In the genomic region with DNA sequence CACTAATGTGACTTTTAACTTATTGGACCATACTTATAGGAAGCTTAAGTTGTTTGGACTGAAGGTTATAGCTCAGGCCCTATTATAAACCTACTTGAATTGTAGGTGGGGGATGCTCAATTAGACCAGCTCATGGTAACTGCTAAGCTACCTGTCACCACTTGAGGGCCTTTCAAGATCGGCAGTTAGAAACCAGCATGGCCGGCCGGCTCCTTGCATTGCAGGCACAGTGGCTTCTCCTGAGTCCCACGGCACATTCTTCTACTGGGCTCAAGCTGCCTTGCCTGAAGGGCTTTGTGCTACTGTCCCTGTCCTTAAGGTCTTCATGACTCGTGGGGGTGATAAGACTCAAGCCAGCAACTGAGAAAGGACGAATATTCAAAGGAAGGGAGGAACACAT, we compare ENCODE assay signal across 10 cellular contexts.
DNase-seq lines count a peak whose midpoint lies in the region; ATAC-seq, FAIRE-seq and TF ChIP-seq lines count a peak whose summit lies in the region.
"Had no signal": no experiment of that assay in that cellular context is flagged by ENCODE, and none has a peak within 500 bp of the region (broad histone marks: within the 10 kb centered on the region; RNA-seq: fewer than 3 reads in every experiment).

No MANE protein-coding gene starts in this region.

- no peak overlapping the region for H3K4me3 ChIP-seq in Jurkat, Clone E6-1 (ENCODE audit: low read length)
- no peak overlapping the region for H3K4me3 ChIP-seq in right lobe of liver

- TF ChIP-seq POLR2A in right lobe of liver (IDR thresholded peaks at IDR 0.05) = no peak
- TF ChIP-seq POLR2A in H54 (IDR thresholded peaks at IDR 0.05; ENCODE audit: low read depth, low read length) = no peak

- peaks cover 16% of the 10 kb centered on the region for H3K9me3 Mint-ChIP-seq in stimulated activated memory B cell treated with anti-CD40 and anti-IgM and Interleukin-4, amounts not matched to agents 10 μg/mL and 1 μg/mL and 100 μg/mL, for 72 hours
- H3K9me3 Mint-ChIP-seq in T-cell = peaks cover 10 to 18% (median 12%) of the 10 kb centered on the region in 3 donors

- WGBS in right lobe of liver (ENCODE audit: insufficient coverage, low coverage, low lambda C conversion rate, missing lambda C conversion rate) = 55% methylated on average over 5 of the region's 6 CpGs

- peak; percentile 49 for DNase-seq in D341Med (ENCODE audit: low spot score)
- peak; percentile 7 for DNase-seq in Jurkat, Clone E6-1 (ENCODE audit: low read depth, low spot score)
- peak; percentile 44 for DNase-seq in cerebellar cortex (ENCODE audit: low spot score)
- DNase-seq in right lobe of liver = peak in 1 of 3 donors; percentile 55
- no peak for DNase-seq in foreskin melanocyte
- DNase-seq in T-cell = no peak
- DNase-seq in H54 (ENCODE audit: insufficient read length, low spot score) = no peak
- DNase-seq: activated CD4-positive, alpha-beta T cell treated with anti-CD3 and anti-CD28 coated beads for 1 hour; NCI-H510A had no signal

- intact Hi-C loops in right lobe of liver (cut with DNase I) = no loop called here

- no peak for FAIRE-seq in H54 (lab: Jason Lieb, UNC)

- no peaks in the 10 kb centered on the region for H3K9me3 ChIP-seq in right lobe of liver

- TF ChIP-seq CTCF in right lobe of liver (IDR thresholded peaks at IDR 0.05) = peak; percentile 10 to 49 (median 34)

- peaks cover 92% of the 10 kb centered on the region for H3K36me3 Mint-ChIP-seq in stimulated activated memory B cell treated with anti-CD40 and anti-IgM and Interleukin-4, amounts not matched to agents 10 μg/mL and 1 μg/mL and 100 μg/mL, for 72 hours
- peaks cover 77% of the 10 kb centered on the region for H3K36me3 Mint-ChIP-seq in T-cell

- CTCF ChIA-PET in T-cell (lab: Charles Lee) = no interaction called here

- H3K4me1 ChIP-seq in right lobe of liver = peaks cover 0 to 7% (median 0%) of the 10 kb centered on the region in 4 donors

- peaks cover 62% of the 10 kb centered on the region for H3K4me1 Mint-ChIP-seq in stimulated activated memory B cell treated with anti-CD40 and anti-IgM and Interleukin-4, amounts not matched to agents 10 μg/mL and 1 μg/mL and 100 μg/mL, for 72 hours
- peaks cover 25 to 35% (median 29%) of the 10 kb centered on the region in 3 donors for H3K4me1 Mint-ChIP-seq in T-cell

- H3K27ac Mint-ChIP-seq in stimulated activated memory B cell treated with anti-CD40 and anti-IgM and Interleukin-4, amounts not matched to agents 10 μg/mL and 1 μg/mL and 100 μg/mL, for 72 hours = no peak overlapping the region
- no peak overlapping the region for H3K27ac Mint-ChIP-seq in T-cell

- no peak overlapping the region for H3K27ac ChIP-seq in right lobe of liver

- ATAC-seq in right lobe of liver (peak; percentile 43 to 80 (median 76)), T-cell (replicated peaks in 1 of 4) (no peak)
- ATAC-seq in stimulated activated memory B cell treated with anti-CD40 and anti-IgM and Interleukin-4, amounts not matched to agents 10 μg/mL and 1 μg/mL and 100 μg/mL, for 72 hours = no peak

- no peaks in the 10 kb centered on the region for H3K27me3 ChIP-seq in right lobe of liver

- no peaks in the 10 kb centered on the region for H3K27me3 Mint-ChIP-seq in stimulated activated memory B cell treated with anti-CD40 and anti-IgM and Interleukin-4, amounts not matched to agents 10 μg/mL and 1 μg/mL and 100 μg/mL, for 72 hours
- no peaks in the 10 kb centered on the region for H3K27me3 Mint-ChIP-seq in T-cell

- H3K4me3 Mint-ChIP-seq in stimulated activated memory B cell treated with anti-CD40 and anti-IgM and Interleukin-4, amounts not matched to agents 10 μg/mL and 1 μg/mL and 100 μg/mL, for 72 hours = no peak overlapping the region
- H3K4me3 Mint-ChIP-seq in T-cell = no peak overlapping the region

- no peaks in the 10 kb centered on the region for H3K36me3 ChIP-seq in right lobe of liver

- POLR2A ChIA-PET in T-cell (lab: Charles Lee) = no interaction called here

Comparison
In these comparisons a context has a peak if more than half of its experiments do, and no peak if none do; other contexts are left out.
1. DNase-seq: peak in D341Med (single experiment), Jurkat, Clone E6-1 (single experiment) and cerebellar cortex (single experiment); none in foreskin melanocyte (single experiment), T-cell (0 of 34) and H54 (single experiment).
2. ATAC-seq: peak in right lobe of liver (4 of 4); none in stimulated activated memory B cell treated with anti-CD40 and anti-IgM and Interleukin-4, amounts not matched to agents 10 μg/mL and 1 μg/mL and 100 μg/mL, for 72 hours (single experiment) and T-cell (0 of 4).